ENCODE assay signal across 16 cellular contexts in the genomic region with DNA sequence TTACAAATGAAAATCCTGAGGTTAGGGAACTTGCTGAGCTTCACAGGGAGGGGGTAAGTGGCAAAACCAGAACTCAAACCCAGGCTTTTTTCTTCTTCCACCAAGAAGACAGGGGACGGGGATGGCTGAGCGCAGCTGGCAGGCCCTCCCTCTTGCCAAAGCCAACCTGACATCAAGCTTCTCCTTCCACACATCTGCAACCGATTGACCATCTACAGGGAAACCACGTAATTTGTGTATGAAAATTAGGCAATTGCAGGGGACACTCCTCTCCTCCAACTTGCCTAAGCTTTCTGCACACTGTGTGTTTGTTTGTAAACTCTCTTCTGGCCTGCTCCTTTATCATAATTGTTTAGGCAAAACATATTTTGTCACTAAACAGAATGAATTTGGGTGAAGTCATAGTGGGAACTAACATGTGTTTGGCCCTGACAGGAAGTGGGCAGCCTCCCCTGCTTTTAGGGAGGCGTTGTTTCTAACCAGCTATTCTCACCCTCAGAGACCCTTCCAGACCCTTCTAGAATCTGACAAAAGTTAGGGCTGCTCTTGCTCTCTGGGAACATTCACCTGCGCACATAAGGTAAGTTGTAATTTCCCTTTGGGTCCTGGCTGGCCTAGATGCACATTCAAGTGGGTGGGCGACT. TPM values are rescaled to one million over a fixed set of nuclear protein-coding genes. Genes with fewer than 3 reads are reported as not detected.
DNase-seq lines count a peak whose midpoint lies in the region; ATAC-seq and TF ChIP-seq lines count a peak whose summit lies in the region.
"Had no signal": no experiment of that assay in that cellular context is flagged by ENCODE, and none has a peak within 500 bp of the region (broad histone marks: within the 10 kb centered on the region; RNA-seq: fewer than 3 reads in every experiment).

No MANE protein-coding gene starts in this region.

- no peaks in the 10 kb centered on the region for H3K27me3 Mint-ChIP-seq in activated naive CD4-positive, alpha-beta T cell treated with anti-CD3 and anti-CD28 coated beads, Interleukin-2, amount 50 U/mL, for 24 hours
- H3K27me3 Mint-ChIP-seq in activated naive CD8-positive, alpha-beta T cell treated with anti-CD3 and anti-CD28 coated beads, Interleukin-2, amount 10 ng/mL, durations not matched to agents 7 days and 5 days, result no peaks in the 10 kb centered on the region
- peaks cover 6% of the 10 kb centered on the region for H3K27me3 Mint-ChIP-seq in glutamatergic neuron (ENCODE audit: unreplicated experiment)

- H3K27ac ChIP-seq in HL-60 (replicated peaks), result no peak overlapping the region
- H3K27ac ChIP-seq: gastrocnemius medialis, tibial artery had no signal

- no peak for ATAC-seq in activated naive CD8-positive, alpha-beta T cell treated with anti-CD3 and anti-CD28 coated beads, Interleukin-2, amount 10 ng/mL, durations not matched to agents 7 days and 5 days (ENCODE audit: low read depth)
- ATAC-seq: gastrocnemius medialis had no signal

- H3K4me3 ChIP-seq in HL-60 (replicated peaks; ENCODE audit: insufficient read depth, low read length), result no peak overlapping the region
- H3K4me3 ChIP-seq: gastrocnemius medialis, tibial artery had no signal

- H3K27ac Mint-ChIP-seq in activated naive CD4-positive, alpha-beta T cell treated with anti-CD3 and anti-CD28 coated beads, Interleukin-2, amount 50 U/mL, for 24 hours, result peak overlapping the region; percentile 62
- H3K27ac Mint-ChIP-seq in activated naive CD8-positive, alpha-beta T cell treated with anti-CD3 and anti-CD28 coated beads, Interleukin-2, amount 10 ng/mL, durations not matched to agents 7 days and 5 days, result peak overlapping the region; percentile 39
- no peak overlapping the region for H3K27ac Mint-ChIP-seq in glutamatergic neuron (ENCODE audit: unreplicated experiment)

- peak overlapping the region; percentile 36 for H3K4me3 Mint-ChIP-seq in activated naive CD4-positive, alpha-beta T cell treated with anti-CD3 and anti-CD28 coated beads, Interleukin-2, amount 50 U/mL, for 24 hours
- peak overlapping the region; percentile 5 for H3K4me3 Mint-ChIP-seq in activated naive CD8-positive, alpha-beta T cell treated with anti-CD3 and anti-CD28 coated beads, Interleukin-2, amount 10 ng/mL, durations not matched to agents 7 days and 5 days
- no peak overlapping the region for H3K4me3 Mint-ChIP-seq in glutamatergic neuron (ENCODE audit: unreplicated experiment)

- no peaks in the 10 kb centered on the region for H3K9me3 Mint-ChIP-seq in activated naive CD4-positive, alpha-beta T cell treated with anti-CD3 and anti-CD28 coated beads, Interleukin-2, amount 50 U/mL, for 24 hours
- peaks cover 3% of the 10 kb centered on the region for H3K9me3 Mint-ChIP-seq in activated naive CD8-positive, alpha-beta T cell treated with anti-CD3 and anti-CD28 coated beads, Interleukin-2, amount 10 ng/mL, durations not matched to agents 7 days and 5 days
- H3K9me3 Mint-ChIP-seq in glutamatergic neuron (ENCODE audit: unreplicated experiment), result peaks cover 5% of the 10 kb centered on the region

- DNase-seq in activated naive CD4-positive, alpha-beta T cell treated with anti-CD3 and anti-CD28 coated beads, Interleukin-2, amount 50 U/mL, for 16 hours, result no peak
- DNase-seq in HL-60 (ENCODE audit: low read depth in 1 of 2, low spot score in 1 of 2) (peak; percentile 7 to 66), iPS-NIHi11 (ENCODE audit: low spot score) (no peak), glutamatergic neuron (no peak), LoVo (ENCODE audit: low spot score) (no peak), NCI-H1105 (lab: John Stamatoyannopoulos, UW) (no peak)
- no peak for DNase-seq in activated naive CD8-positive, alpha-beta T cell treated with anti-CD3 and anti-CD28 coated beads, Interleukin-2, amount 10 ng/mL, durations not matched to agents 7 days and 5 days
- DNase-seq: activated CD4-positive, alpha-beta T cell treated with anti-CD3 and anti-CD28 coated beads, Interleukin-2, amount 50 U/mL, for 48 hours; central memory CD4-positive, alpha-beta T cell; DND-41; gastrocnemius medialis; NCI-H1694; NCI-H510A treated with DMSO at 0.1 percent for 48 hours had no signal

- peaks cover 12% of the 10 kb centered on the region for H3K36me3 Mint-ChIP-seq in activated naive CD4-positive, alpha-beta T cell treated with anti-CD3 and anti-CD28 coated beads, Interleukin-2, amount 50 U/mL, for 24 hours
- H3K36me3 Mint-ChIP-seq in activated naive CD8-positive, alpha-beta T cell treated with anti-CD3 and anti-CD28 coated beads, Interleukin-2, amount 10 ng/mL, durations not matched to agents 7 days and 5 days, result peaks cover 34% of the 10 kb centered on the region
- H3K36me3 Mint-ChIP-seq in glutamatergic neuron (ENCODE audit: unreplicated experiment), result peaks cover 16% of the 10 kb centered on the region

- TF ChIP-seq CTCF in HL-60 (IDR thresholded peaks at IDR 0.05; ENCODE audit: insufficient read depth, low read length) (no peak), glutamatergic neuron (IDR thresholded peaks at IDR 0.05; ENCODE audit: partially characterized antibody, unreplicated experiment) (no peak)

- POLR2A ChIA-PET in activated naive CD8-positive, alpha-beta T cell treated with anti-CD3 and anti-CD28 coated beads, Interleukin-2, amount 10 ng/mL, durations not matched to agents 7 days and 5 days (lab: Charles Lee), result interaction anchor here (0.7 to 1.3 kb wide), 3 partner anchors 10 to 23 kb away, joined by 3 to 6 read pairs (median 3); no protein-coding TSS in a partner anchor

- H3K27me3 ChIP-seq in HL-60 (ENCODE audit: insufficient read depth, poor library complexity, severe bottlenecking), result no peaks in the 10 kb centered on the region
- H3K27me3 ChIP-seq: gastrocnemius medialis had no signal

- peaks cover 76% of the 10 kb centered on the region for H3K4me1 Mint-ChIP-seq in activated naive CD4-positive, alpha-beta T cell treated with anti-CD3 and anti-CD28 coated beads, Interleukin-2, amount 50 U/mL, for 24 hours
- H3K4me1 Mint-ChIP-seq in activated naive CD8-positive, alpha-beta T cell treated with anti-CD3 and anti-CD28 coated beads, Interleukin-2, amount 10 ng/mL, durations not matched to agents 7 days and 5 days, result peaks cover 30% of the 10 kb centered on the region
- peaks cover 8% of the 10 kb centered on the region for H3K4me1 Mint-ChIP-seq in glutamatergic neuron (ENCODE audit: low read depth, unreplicated experiment)

RNA-seq across cellular contexts. Expression of a gene that starts 18.9 kb away (rescaled TPM):
- 10 to 100 TPM; 15.9 to 16.3 TPM for total RNA-seq in activated naive CD8-positive, alpha-beta T cell treated with anti-CD3 and anti-CD28 coated beads, Interleukin-2, amount 10 ng/mL, durations not matched to agents 7 days and 5 days
- total RNA-seq in glutamatergic neuron (ENCODE audit: unreplicated experiment), result not detected
- total RNA-seq: RPMI7951 had no signal

Comparison
In these comparisons a context has a peak if more than half of its experiments do, and no peak if none do; other contexts are left out.
1. DNase-seq: peak in HL-60 (2 of 2); none in activated naive CD4-positive, alpha-beta T cell treated with anti-CD3 and anti-CD28 coated beads, Interleukin-2, amount 50 U/mL, for 16 hours (single experiment), activated naive CD8-positive, alpha-beta T cell treated with anti-CD3 and anti-CD28 coated beads, Interleukin-2, amount 10 ng/mL, durations not matched to agents 7 days and 5 days (single experiment), iPS-NIHi11 (single experiment), glutamatergic neuron (single experiment), LoVo (single experiment) and NCI-H1105 (single experiment).
2. RNA of a gene that starts 18.9 kb away (total RNA-seq): 15.9 to 16.3 TPM in activated naive CD8-positive, alpha-beta T cell treated with anti-CD3 and anti-CD28 coated beads, Interleukin-2, amount 10 ng/mL, durations not matched to agents 7 days and 5 days; not detected in glutamatergic neuron (single experiment); every median in the first group is over 10 times any median in the second.